ENCODE assay signal across 10 cellular contexts in the genomic region with DNA sequence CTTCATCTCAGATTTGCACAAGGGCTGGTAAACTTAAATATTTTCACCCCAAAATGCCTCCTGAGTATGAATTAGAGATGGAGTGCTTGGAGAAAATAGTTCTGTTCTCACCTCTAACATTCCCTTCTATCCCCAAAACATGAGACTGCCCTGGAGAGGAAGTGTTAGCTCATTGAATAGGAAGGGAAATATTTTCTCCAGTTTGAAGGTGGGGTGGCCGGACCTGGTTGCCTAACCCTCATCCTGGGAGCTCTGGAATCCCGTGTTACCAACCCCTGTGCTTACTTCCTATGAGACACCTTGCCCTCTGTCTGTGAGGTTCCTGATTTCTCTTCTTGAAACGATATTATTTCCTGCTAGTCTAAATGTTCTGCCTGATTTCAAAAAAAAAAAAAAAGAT. TPM values are rescaled to one million over a fixed set of nuclear protein-coding genes. Genes with fewer than 3 reads are reported as not detected.
DNase-seq lines count a peak whose midpoint lies in the region; ATAC-seq, FAIRE-seq and TF ChIP-seq lines count a peak whose summit lies in the region.
"Had no signal": no experiment of that assay in that cellular context is flagged by ENCODE, and none has a peak within 500 bp of the region (broad histone marks: within the 10 kb centered on the region; RNA-seq: fewer than 3 reads in every experiment).

No MANE protein-coding gene starts in this region.

- DNase-seq in CD4-positive, alpha-beta T cell = no peak
- DNase-seq in NCI-H226 (peak; percentile 72), omental fat pad (ENCODE audit: low spot score) (no peak), D721Med (ENCODE audit: insufficient read length, low spot score) (no peak), NCI-H146 (lab: John Stamatoyannopoulos, UW) (no peak)
- no peak for DNase-seq in effector memory CD8-positive, alpha-beta T cell

- peak overlapping the region; percentile 99 for H3K27ac Mint-ChIP-seq in CD4-positive, alpha-beta T cell
- H3K27ac Mint-ChIP-seq in effector memory CD8-positive, alpha-beta T cell = peak overlapping the region; percentile 96 to 100

- H3K27me3 Mint-ChIP-seq in CD4-positive, alpha-beta T cell = no peaks in the 10 kb centered on the region
- no peaks in the 10 kb centered on the region for H3K27me3 Mint-ChIP-seq in effector memory CD8-positive, alpha-beta T cell

- peak overlapping the region; percentile 93 for H3K4me3 Mint-ChIP-seq in CD4-positive, alpha-beta T cell
- H3K4me3 Mint-ChIP-seq in effector memory CD8-positive, alpha-beta T cell = peak overlapping the region; percentile 87 to 96
- H3K4me3 Mint-ChIP-seq: neural crest cell had no signal

- peaks cover 7% of the 10 kb centered on the region for H3K9me3 ChIP-seq in CD4-positive, alpha-beta T cell (ENCODE audit: control insufficient read depth, low read length)

- peaks cover 10% of the 10 kb centered on the region for H3K9me3 Mint-ChIP-seq in CD4-positive, alpha-beta T cell
- H3K9me3 Mint-ChIP-seq in effector memory CD8-positive, alpha-beta T cell = no peaks in the 10 kb centered on the region

- no peak for TF ChIP-seq CTCF in CD4-positive, alpha-beta T cell (IDR thresholded peaks at IDR 0.05)
- no peak for TF ChIP-seq CTCF in omental fat pad (IDR thresholded peaks at IDR 0.05)
- TF ChIP-seq CTCF in D721Med (IDR thresholded peaks at IDR 0.05; ENCODE audit: insufficient read depth, missing control alignments) = no peak

- CTCF ChIA-PET in CD4-positive, alpha-beta T cell (lab: Charles Lee) = no interaction called here

- intact Hi-C loops in CD4-positive, alpha-beta T cell (cut with DNase I, micrococcal nuclease) = loop anchor here (2.0 to 5.0 kb wide), 5 partner anchors 50 to 112 kb away; partner anchors contain the start of genes IFIT5 (in 2 of the 2), IFIT1 (in 1 of the 2) and LIPA (in 1 of the 2)

- H3K4me1 Mint-ChIP-seq in CD4-positive, alpha-beta T cell (ENCODE audit: low read depth) = peaks cover 58% of the 10 kb centered on the region
- peaks cover 29 to 46% of the 10 kb centered on the region in 2 donors for H3K4me1 Mint-ChIP-seq in effector memory CD8-positive, alpha-beta T cell (ENCODE audit: low read depth in 2 of 2)

- H3K27me3 ChIP-seq in CD4-positive, alpha-beta T cell (ENCODE audit: control insufficient read depth, insufficient read depth, low read length) = no peaks in the 10 kb centered on the region

- FAIRE-seq in D721Med (lab: Jason Lieb, UNC) = no peak
- FAIRE-seq: TTC549 had no signal

- H3K27ac ChIP-seq in CD4-positive, alpha-beta T cell (ENCODE audit: low read depth, low read length) = peak overlapping the region; percentile 78

- H3K36me3 Mint-ChIP-seq in CD4-positive, alpha-beta T cell (ENCODE audit: low read depth) = peaks cover 60% of the 10 kb centered on the region
- H3K36me3 Mint-ChIP-seq in effector memory CD8-positive, alpha-beta T cell (ENCODE audit: insufficient read depth) = peaks cover 36% of the 10 kb centered on the region

- POLR2A ChIA-PET in CD4-positive, alpha-beta T cell (lab: Charles Lee) = interaction anchor here (0.9 to 3.7 kb wide), 14 partner anchors 14 to 1484 kb away, joined by 3 to 55 read pairs (median 10); partner anchors contain the start of genes ATAD1, IFIT1, IFIT3 and IFIT5

- no peak for ATAC-seq in CD4-positive, alpha-beta T cell (ENCODE audit: poor library complexity)
- no peak for ATAC-seq in effector memory CD8-positive, alpha-beta T cell (replicated peaks)
- ATAC-seq in omental fat pad (ENCODE audit: low FRiP score) (peak; percentile 46), GM18858 (IDR thresholded peaks at IDR 0.05; ENCODE audit: unreplicated experiment) (no peak), GM21423 (IDR thresholded peaks at IDR 0.05; ENCODE audit: unreplicated experiment) (no peak)

RNA-seq across cellular contexts. Expression of gene IFIT2, which starts 0.8 kb away (rescaled TPM):
- total RNA-seq in CD4-positive, alpha-beta T cell = 10 to 100 TPM; 36.9 to 38.9 TPM
- 10 to 100 TPM in 1 of 4 donors, 1 to 10 TPM in 3; 2.3 to 17.0 (median 3.4) TPM for total RNA-seq in omental fat pad

RNA-seq across cellular contexts. Expression of gene IFIT3, which starts 25.2 kb away (rescaled TPM):
- total RNA-seq in CD4-positive, alpha-beta T cell = 10 to 100 TPM; 11.5 to 12.8 TPM
- total RNA-seq in omental fat pad = 10 to 100 TPM in 3 of 4 donors, 1 to 10 TPM in 1; 9.2 to 58.5 (median 17.2) TPM

RNA-seq across cellular contexts. Expression of gene LIPA, which starts 51.1 kb away (rescaled TPM):
- 10 to 100 TPM; 15.6 to 16.4 TPM for total RNA-seq in CD4-positive, alpha-beta T cell
- total RNA-seq in omental fat pad = 100 to 1,000 TPM in 2 of 4 donors, 10 to 100 TPM in 2; 77.0 to 354 (median 105) TPM

Comparison
In these comparisons a context has a peak if more than half of its experiments do, and no peak if none do; other contexts are left out.
1. RNA of gene LIPA, which starts 51.1 kb away (total RNA-seq): 77.0 to 354 TPM in omental fat pad; 15.6 to 16.4 TPM in CD4-positive, alpha-beta T cell; every median in the first group is over 4 times any median in the second.